21 cellular contexts compared by ENCODE assay signal in genomic region chr1:57162607-57163235, GRCh38.
A peak's percentile ranks its signal among the peaks of the same experiment; 100 is the strongest.
DNase-seq lines count a peak whose midpoint lies in the region; ATAC-seq and TF ChIP-seq lines count a peak whose summit lies in the region.
"Had no signal": no experiment of that assay in that cellular context is flagged by ENCODE, and none has a peak within 500 bp of the region (broad histone marks: within the 10 kb centered on the region; RNA-seq: fewer than 3 reads in every experiment).

No MANE protein-coding gene starts in this region.

- H2AFZ ChIP-seq in GM23338 = no peak overlapping the region

- no peaks in the 10 kb centered on the region for H3K27me3 ChIP-seq in GM23338 (ENCODE audit: insufficient read depth)
- H3K27me3 ChIP-seq in esophagus squamous epithelium = no peaks in the 10 kb centered on the region
- H3K27me3 ChIP-seq: SJSA1, thyroid gland had no signal

- ATAC-seq in GM23338 (no peak), left ventricle myocardium superior (peak; percentile 80)
- ATAC-seq: activated CD4-positive, CD25-positive, alpha-beta regulatory T cell treated with anti-CD3 and anti-CD28 coated beads, Interleukin-2, amount 50 U/mL, for 24 hours; activated CD8-positive, alpha-beta T cell treated with anti-CD3 and anti-CD28 coated beads, Interleukin-2, amount 10 ng/mL, durations not matched to agents 7 days and 5 days; activated T-cell treated with anti-CD3 and anti-CD28 coated beads, Interleukin-2, amount 50 U/mL, for 4 hours; sciatic nerve; stimulated activated naive B cell treated with anti-CD40 and anti-IgM and Interleukin-4, amounts not matched to agents 10 μg/mL and 1 μg/mL and 100 μg/mL, for 72 hours had no signal

- 50 to 76% methylated on average over 4 of the region's 4 CpGs for WGBS in esophagus squamous epithelium, 2 donors

- no peaks in the 10 kb centered on the region for H3F3A ChIP-seq in GM23338 (replicated peaks; ENCODE audit: low read depth)

- no peaks in the 10 kb centered on the region for H3K9me2 ChIP-seq in GM23338 (ENCODE audit: insufficient read depth)

- BruUV-seq in MCF 10A (replicated peaks; lab: Mats Ljungman, UMichigan) = no TSS peak

- POLR2A ChIA-PET in MCF 10A (lab: Yijun Ruan, JAX) = no interaction called here

- H3K4me2 ChIP-seq in GM23338 = no peak overlapping the region

- H3K27ac Mint-ChIP-seq in GM23338 (peak overlapping the region; percentile 21; the same call in 1 of the 2 replicates), progenitor cell of endocrine pancreas (peak overlapping the region; percentile 30), MCF 10A (ENCODE audit: low read depth, unreplicated experiment) (no peak overlapping the region)
- H3K27ac Mint-ChIP-seq: activated CD8-positive, alpha-beta T cell treated with anti-CD3 and anti-CD28 coated beads, Interleukin-2, amount 10 ng/mL, durations not matched to agents 7 days and 5 days; activated naive CD4-positive, alpha-beta T cell treated with anti-CD3 and anti-CD28 coated beads, Interleukin-2, amount 10 ng/mL, durations not matched to agents 7 days and 5 days; stimulated activated naive B cell treated with anti-CD40 and anti-IgM and Interleukin-4, amounts not matched to agents 10 μg/mL and 1 μg/mL and 100 μg/mL, for 72 hours had no signal

- H3K4me3 ChIP-seq in GM23338 (no peak overlapping the region), esophagus squamous epithelium (no peak overlapping the region)
- H3K4me3 ChIP-seq: SJSA1, thyroid gland had no signal

- DNase-seq in GM23338 (ENCODE audit: low spot score) (no peak), caudate nucleus (lab: John Stamatoyannopoulos, UW) (peak in 50 of 61 donors; percentile 2 to 76 (median 24)), left ventricle myocardium superior (peak; percentile 64), progenitor cell of endocrine pancreas (ENCODE audit: low spot score, unreplicated experiment) (no peak), MCF 10A (ENCODE audit: unreplicated experiment) (no peak), NCI-H2029 treated with DMSO at 0.1 percent for 48 hours (lab: John Stamatoyannopoulos, UW) (no peak), esophagus squamous epithelium (lab: John Stamatoyannopoulos, UW) (no peak)
- DNase-seq: activated CD8-positive, alpha-beta T cell treated with anti-CD3 and anti-CD28 coated beads, Interleukin-2, amount 10 ng/mL, durations not matched to agents 7 days and 5 days; activated naive CD4-positive, alpha-beta T cell treated with anti-CD3 and anti-CD28 coated beads, Interleukin-2, amount 10 ng/mL, durations not matched to agents 7 days and 5 days; activated T-cell treated with anti-CD3 and anti-CD28 coated beads, Interleukin-2, amount 50 U/mL, for 4 hours; AML-193; dermis blood vessel endothelial cell; foreskin fibroblast; NCI-H1092; NCI-H774; OCI-M1; stimulated activated naive B cell treated with anti-CD40 and anti-IgM and Interleukin-4, amounts not matched to agents 10 μg/mL and 1 μg/mL and 100 μg/mL, for 72 hours; thyroid gland had no signal

- H3K36me3 Mint-ChIP-seq in GM23338 (ENCODE audit: low read depth) = no peaks in the 10 kb centered on the region
- no peaks in the 10 kb centered on the region for H3K36me3 Mint-ChIP-seq in progenitor cell of endocrine pancreas (ENCODE audit: insufficient read depth)
- H3K36me3 Mint-ChIP-seq in MCF 10A (ENCODE audit: insufficient read depth, unreplicated experiment) = no peaks in the 10 kb centered on the region
- H3K36me3 Mint-ChIP-seq: activated naive CD4-positive, alpha-beta T cell treated with anti-CD3 and anti-CD28 coated beads, Interleukin-2, amount 10 ng/mL, durations not matched to agents 7 days and 5 days; stimulated activated naive B cell treated with anti-CD40 and anti-IgM and Interleukin-4, amounts not matched to agents 10 μg/mL and 1 μg/mL and 100 μg/mL, for 72 hours had no signal

- no peaks in the 10 kb centered on the region for H3K9me3 Mint-ChIP-seq in GM23338
- no peaks in the 10 kb centered on the region for H3K9me3 Mint-ChIP-seq in progenitor cell of endocrine pancreas (ENCODE audit: low read depth)
- no peaks in the 10 kb centered on the region for H3K9me3 Mint-ChIP-seq in MCF 10A (ENCODE audit: unreplicated experiment)
- H3K9me3 Mint-ChIP-seq: activated naive CD4-positive, alpha-beta T cell treated with anti-CD3 and anti-CD28 coated beads, Interleukin-2, amount 10 ng/mL, durations not matched to agents 7 days and 5 days; activated T-cell treated with anti-CD3 and anti-CD28 coated beads, Interleukin-2, amount 50 U/mL, for 4 hours had no signal

- intact Hi-C loops in left ventricle myocardium superior (cut with micrococcal nuclease) = no loop called here
- intact Hi-C loops in MCF 10A (cut with micrococcal nuclease) = no loop called here
- intact Hi-C loops in esophagus squamous epithelium (cut with DNase I) = no loop called here

- H3K4me1 ChIP-seq in GM23338 (ENCODE audit: insufficient read depth) (peaks cover 64% of the 10 kb centered on the region), esophagus squamous epithelium (no peaks in the 10 kb centered on the region)
- H3K4me1 ChIP-seq: SJSA1, thyroid gland had no signal

- H3K9me3 ChIP-seq in esophagus squamous epithelium = no peaks in the 10 kb centered on the region
- H3K9me3 ChIP-seq: SJSA1, thyroid gland had no signal

- CTCF ChIA-PET in MCF 10A (lab: Yijun Ruan, JAX) = interaction anchor here (0.6 kb wide), 1 partner anchor 12 kb away, joined by 3 read pairs; no protein-coding TSS in a partner anchor

- H3K27me3 Mint-ChIP-seq in GM23338 (ENCODE audit: insufficient read depth, low read depth, poor library complexity) = peaks cover 3% of the 10 kb centered on the region
- peaks cover 6% of the 10 kb centered on the region for H3K27me3 Mint-ChIP-seq in progenitor cell of endocrine pancreas
- peaks cover 23% of the 10 kb centered on the region for H3K27me3 Mint-ChIP-seq in MCF 10A (ENCODE audit: insufficient read depth, unreplicated experiment)
- H3K27me3 Mint-ChIP-seq: activated naive CD4-positive, alpha-beta T cell treated with anti-CD3 and anti-CD28 coated beads, Interleukin-2, amount 10 ng/mL, durations not matched to agents 7 days and 5 days; stimulated activated naive B cell treated with anti-CD40 and anti-IgM and Interleukin-4, amounts not matched to agents 10 μg/mL and 1 μg/mL and 100 μg/mL, for 72 hours had no signal

- H3K4me1 Mint-ChIP-seq in GM23338 (peaks cover 72% of the 10 kb centered on the region), progenitor cell of endocrine pancreas (ENCODE audit: low read depth) (peaks cover 20% of the 10 kb centered on the region), MCF 10A (ENCODE audit: insufficient read depth, unreplicated experiment) (no peaks in the 10 kb centered on the region)
- H3K4me1 Mint-ChIP-seq: activated naive CD4-positive, alpha-beta T cell treated with anti-CD3 and anti-CD28 coated beads, Interleukin-2, amount 10 ng/mL, durations not matched to agents 7 days and 5 days had no signal

- H3K36me3 ChIP-seq in GM23338 (ENCODE audit: insufficient read depth) = no peaks in the 10 kb centered on the region
- no peaks in the 10 kb centered on the region for H3K36me3 ChIP-seq in esophagus squamous epithelium
- H3K36me3 ChIP-seq: SJSA1, thyroid gland had no signal

- TF ChIP-seq CTCF in GM23338 (conservative IDR thresholded peaks at IDR 0.05; ENCODE audit: low read depth in 2 of 2) (no peak), progenitor cell of endocrine pancreas (IDR thresholded peaks at IDR 0.05; ENCODE audit: unreplicated experiment) (no peak), MCF 10A (IDR thresholded peaks at IDR 0.05; ENCODE audit: unreplicated experiment) (no peak), esophagus squamous epithelium (IDR thresholded peaks at IDR 0.05) (no peak)

- no peaks in the 10 kb centered on the region for H3K79me2 ChIP-seq in GM23338 (replicated peaks; ENCODE audit: insufficient read depth)

- TF ChIP-seq POLR2A in esophagus squamous epithelium (IDR thresholded peaks at IDR 0.05) = no peak

- H3K4me3 Mint-ChIP-seq in GM23338 (no peak overlapping the region), progenitor cell of endocrine pancreas (ENCODE audit: low read depth) (no peak overlapping the region), MCF 10A (ENCODE audit: unreplicated experiment) (no peak overlapping the region)
- H3K4me3 Mint-ChIP-seq: activated CD8-positive, alpha-beta T cell treated with anti-CD3 and anti-CD28 coated beads, Interleukin-2, amount 10 ng/mL, durations not matched to agents 7 days and 5 days; activated naive CD4-positive, alpha-beta T cell treated with anti-CD3 and anti-CD28 coated beads, Interleukin-2, amount 10 ng/mL, durations not matched to agents 7 days and 5 days; activated T-cell treated with anti-CD3 and anti-CD28 coated beads, Interleukin-2, amount 50 U/mL, for 4 hours; stimulated activated naive B cell treated with anti-CD40 and anti-IgM and Interleukin-4, amounts not matched to agents 10 μg/mL and 1 μg/mL and 100 μg/mL, for 72 hours had no signal

- H4K20me1 ChIP-seq in GM23338 (replicated peaks; ENCODE audit: insufficient read depth) = no peaks in the 10 kb centered on the region

- H3K27ac ChIP-seq in GM23338 (ENCODE audit: low read depth) = no peak overlapping the region
- H3K27ac ChIP-seq in caudate nucleus (ENCODE audit: low read depth, low read length) = peak overlapping the region; percentile 2
- H3K27ac ChIP-seq in esophagus squamous epithelium = no peak overlapping the region
- H3K27ac ChIP-seq: SJSA1, thyroid gland had no signal

TF ChIP-seq in GM23338, 12 proteins besides CTCF, POLR2A, EP300 and RAD21:
- TF ChIP-seq EZH2phosphoT487 (IDR thresholded peaks at IDR 0.05; ENCODE audit: unreplicated experiment) = no peak
- TF ChIP-seq ZNF114 (CRISPR knock-in tag; IDR thresholded peaks at IDR 0.05) = no peak

Comparison
In these comparisons a context has a peak if more than half of its experiments do, and no peak if none do; other contexts are left out.
1. DNase-seq: peak in caudate nucleus (50 of 61) and left ventricle myocardium superior (single experiment); none in GM23338 (single experiment), progenitor cell of endocrine pancreas (single experiment), MCF 10A (single experiment), NCI-H2029 treated with DMSO at 0.1 percent for 48 hours (single experiment) and esophagus squamous epithelium (single experiment).